Comparison of ENCODE assay signal across 27 cellular contexts in the genomic region with DNA sequence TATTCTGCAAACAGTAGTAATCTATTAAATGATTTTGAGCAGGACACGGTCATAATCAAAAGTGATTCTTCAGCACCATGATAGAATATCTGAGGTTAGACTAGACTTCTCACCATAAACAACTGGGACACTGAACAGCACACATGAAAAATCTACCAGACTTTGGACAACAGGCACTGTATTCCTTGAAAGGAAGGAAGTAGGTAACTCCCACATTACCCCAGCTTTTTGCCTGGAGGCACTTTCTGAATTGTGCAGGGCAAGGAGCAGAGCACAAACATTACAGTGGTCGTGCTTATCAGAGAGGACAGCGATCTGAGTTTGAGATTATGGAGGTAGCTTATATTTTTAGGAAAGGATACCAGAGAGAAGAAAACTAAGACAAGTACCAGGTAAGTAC. TPM values are rescaled to one million over a fixed set of nuclear protein-coding genes. Genes with fewer than 3 reads are reported as not detected.
"Had no signal": no experiment of that assay in that cellular context is flagged by ENCODE, and none has a peak within 500 bp of the region (broad histone marks: within the 10 kb centered on the region; RNA-seq: fewer than 3 reads in every experiment).

No MANE protein-coding gene starts in this region.

- H3K4me3 ChIP-seq: body of pancreas, esophagus squamous epithelium, gastrocnemius medialis, psoas muscle, sigmoid colon, vagina had no signal

- DNase-seq: activated B cell treated with CpG ODN at 0.5 μM for 24 hours; activated CD4-positive, alpha-beta T cell treated with anti-CD3 and anti-CD28 coated beads, Interleukin-2, amount 50 U/mL, for 4 hours; activated effector memory CD4-positive, alpha-beta T cell treated with Interleukin-2 at 50 U/mL for 16 hours; activated naive CD4-positive, alpha-beta T cell treated with Interleukin-2 at 50 U/mL for 16 hours; activated T-cell treated with anti-CD3 and anti-CD28 coated beads for 4 hours; aorta; body of pancreas; dermis blood vessel endothelial cell; effector CD4-positive, alpha-beta T cell; esophagus squamous epithelium; gastrocnemius medialis; glutamatergic neuron; left cardiac atrium; naive thymus-derived CD8-positive, alpha-beta T cell; nucleus accumbens; psoas muscle; sigmoid colon; small intestine; stimulated activated CD4-positive, alpha-beta T cell treated with anti-CD3 and anti-CD28 coated beads, Interleukin-4, amount 100 ng/mL, for 24 hours; stimulated activated naive CD8-positive, alpha-beta T cell treated with anti-CD3 and anti-CD28 coated beads, Interleukin-15, amount 100 ng/mL, for 72 hours; substantia nigra; T-helper 1 cell had no signal

- H3K36me3 Mint-ChIP-seq: activated naive CD8-positive, alpha-beta T cell; naive thymus-derived CD8-positive, alpha-beta T cell; stimulated activated effector memory CD8-positive, alpha-beta T cell treated with anti-CD3 and anti-CD28 coated beads, Interleukin-12 subunit alpha, Interleukin-12 subunit beta, amount 100 ng/mL, for 72 hours; type B pancreatic cell had no signal

- H3K27me3 Mint-ChIP-seq: activated naive CD8-positive, alpha-beta T cell; type B pancreatic cell had no signal

- H3K4me1 Mint-ChIP-seq: activated B cell treated with CpG ODN at 0.5 μM for 24 hours; naive thymus-derived CD8-positive, alpha-beta T cell had no signal

- ATAC-seq: body of pancreas; gastrocnemius medialis; left cardiac atrium; naive thymus-derived CD8-positive, alpha-beta T cell; psoas muscle; stimulated activated effector memory CD8-positive, alpha-beta T cell treated with anti-CD3 and anti-CD28 coated beads, Interleukin-12 subunit alpha, Interleukin-12 subunit beta, amount 100 ng/mL, for 72 hours; stimulated activated naive CD8-positive, alpha-beta T cell treated with anti-CD3 and anti-CD28 coated beads, Interleukin-15, amount 100 ng/mL, for 72 hours had no signal

- H3K27ac Mint-ChIP-seq: activated B cell treated with CpG ODN at 0.5 μM for 24 hours; activated naive CD8-positive, alpha-beta T cell; stimulated activated effector memory CD8-positive, alpha-beta T cell treated with anti-CD3 and anti-CD28 coated beads, Interleukin-12 subunit alpha, Interleukin-12 subunit beta, amount 100 ng/mL, for 72 hours; stimulated activated naive CD8-positive, alpha-beta T cell treated with anti-CD3 and anti-CD28 coated beads, Interleukin-15, amount 100 ng/mL, for 72 hours; type B pancreatic cell had no signal

- H3K9me3 ChIP-seq: body of pancreas, esophagus squamous epithelium, gastrocnemius medialis, psoas muscle, sigmoid colon, vagina had no signal

- H3K4me3 Mint-ChIP-seq: activated B cell treated with CpG ODN at 0.5 μM for 24 hours; activated naive CD8-positive, alpha-beta T cell; naive thymus-derived CD8-positive, alpha-beta T cell; neural crest cell; stimulated activated effector memory CD8-positive, alpha-beta T cell treated with anti-CD3 and anti-CD28 coated beads, Interleukin-12 subunit alpha, Interleukin-12 subunit beta, amount 100 ng/mL, for 72 hours; stimulated activated naive CD8-positive, alpha-beta T cell treated with anti-CD3 and anti-CD28 coated beads, Interleukin-15, amount 100 ng/mL, for 72 hours; type B pancreatic cell had no signal

RNA-seq across cellular contexts. Expression of gene IL1RL1, which starts 25.3 kb away (rescaled TPM):
- total RNA-seq: activated B cell treated with CpG ODN at 0.5 μM for 24 hours; naive thymus-derived CD8-positive, alpha-beta T cell; neural crest cell had no signal
